In genomic region chr1:182245040-182245439, GRCh38 we compare ENCODE assay signal across 1 cellular context.
TF ChIP-seq lines count a peak whose summit lies in the region.

No MANE protein-coding gene starts in this region.

TF ChIP-seq in K562, 482 proteins besides CTCF, POLR2A, EP300 and RAD21 (continued from another document):
- TF ChIP-seq ZNF75A (CRISPR knock-in tag; IDR thresholded peaks at IDR 0.05) (no peak), ZNF830 (CRISPR knock-in tag; IDR thresholded peaks at IDR 0.05) (no peak), HMBOX1 (IDR thresholded peaks at IDR 0.05) (no peak), HDAC3 (IDR thresholded peaks at IDR 0.05; ENCODE audit: borderline replicate concordance, partially characterized antibody) (no peak), POLR2H (tag; IDR thresholded peaks at IDR 0.05; ENCODE audit: low read depth) (no peak), CHD1 (IDR thresholded peaks at IDR 0.05; ENCODE audit: low read length) (no peak), TAF1 (IDR thresholded peaks at IDR 0.05; ENCODE audit: control insufficient read depth, extremely low read depth, insufficient read depth, low read length, severe bottlenecking) (no peak), ARHGAP35 (IDR thresholded peaks at IDR 0.05; ENCODE audit: partially characterized antibody) (no peak), MEF2D (tag; conservative IDR thresholded peaks at IDR 0.05; ENCODE audit: low read depth) (no peak), SNIP1 (IDR thresholded peaks at IDR 0.05; ENCODE audit: low read depth) (no peak), GATA2 (CRISPR knock-in tag; IDR thresholded peaks at IDR 0.05) (0 out of 2 replicates have a peak, but pooled peaks have one; percentile 9), NRF1 (conservative IDR thresholded peaks at IDR 0.05 in 1 of 2, IDR thresholded peaks at IDR 0.05 in 1 of 2) (peak in 1 of 2 experiments; percentile 15; a peak in 1 of 4 replicates), SPI1 (IDR thresholded peaks at IDR 0.05; ENCODE audit: borderline replicate concordance, low read depth, low read length) (no peak), FOXJ2 (tag; IDR thresholded peaks at IDR 0.05) (no peak), YBX1 (IDR thresholded peaks at IDR 0.05) (no peak), E2F4 (CRISPR knock-in tag; IDR thresholded peaks at IDR 0.05; ENCODE audit: low read depth) (no peak)
TF ChIP-seq in K562: peak in this region for 13.
